21 cellular contexts compared by ENCODE assay signal in genomic region chr6:33758807-33759206, GRCh38. TPM values are rescaled to one million over a fixed set of nuclear protein-coding genes. Genes with fewer than 3 reads are reported as not detected.
DNase-seq lines count a peak whose midpoint lies in the region; ATAC-seq, FAIRE-seq and TF ChIP-seq lines count a peak whose summit lies in the region.
"Had no signal": no experiment of that assay in that cellular context is flagged by ENCODE, and none has a peak within 500 bp of the region (broad histone marks: within the 10 kb centered on the region; RNA-seq: fewer than 3 reads in every experiment).

No MANE protein-coding gene starts in this region.

- 0 out of 2 replicates have a peak overlapping the region, but pooled peaks have one; percentile 9 for H3K18ac ChIP-seq in IMR-90 (ENCODE audit: low read depth, low read length)
- H3K18ac ChIP-seq in mesenchymal stem cell (ENCODE audit: low read depth in 1 of 2, low read length in 2 of 2) = no peak overlapping the region

- WGBS in IMR-90 (ENCODE audit: extremely low coverage in 2 of 2, insufficient read length in 1 of 2), 2 experiments = no CpG with 5 or more reads among the region's 7 CpGs
- 2% methylated on average over 7 of the region's 7 CpGs for WGBS in K562 (ENCODE audit: insufficient coverage, low coverage, missing lambda C conversion rate)
- WGBS in mesenchymal stem cell = 51% methylated on average over 6 of the region's 7 CpGs

- H3K4me2 ChIP-seq in IMR-90 (ENCODE audit: low read depth, low read length) (peak overlapping the region; percentile 11), K562 (ENCODE audit: insufficient read depth, low read length) (no peak overlapping the region), mesenchymal stem cell (ENCODE audit: low read length, poor library complexity, severe bottlenecking) (no peak overlapping the region)
- H3K4me2 ChIP-seq: BLaER1 treated with 17β-estradiol and CSF1 and Interleukin-3, amounts not matched to agents 10 nM and 100 nM; SK-N-SH had no signal

- TF ChIP-seq CTCF in C4-2B (conservative IDR thresholded peaks at IDR 0.05) = no peak
- no peak for TF ChIP-seq CTCF in IMR-90 (conservative IDR thresholded peaks at IDR 0.05; ENCODE audit: low read depth, low read length)
- TF ChIP-seq CTCF in K562 (IDR thresholded peaks at IDR 0.05 in 2 of 3, conservative IDR thresholded peaks at IDR 0.05 in 1 of 3; ENCODE audit: insufficient read depth in 2 of 3, low read depth in 1 of 3, low read length in 3 of 3) = no peak
- no peak for TF ChIP-seq CTCF in tibial artery (IDR thresholded peaks at IDR 0.05)
- TF ChIP-seq CTCF in GM20000 (IDR thresholded peaks at IDR 0.05; ENCODE audit: extremely low read depth, missing control alignments) = no peak
- TF ChIP-seq CTCF in WERI-Rb-1 (IDR thresholded peaks at IDR 0.05; ENCODE audit: low read depth, low read length) = no peak

- DNase-seq in IMR-90 = peak; percentile 53
- no peak for DNase-seq in K562 (ENCODE audit: extremely low read depth in 1 of 4, low spot score in 3 of 4)
- DNase-seq in mesenchymal stem cell = peak; percentile 40
- no peak for DNase-seq in GM12892 (ENCODE audit: insufficient read length)
- no peak for DNase-seq in tibial artery
- no peak for DNase-seq in GM20000 (ENCODE audit: low spot score)
- no peak for DNase-seq in WERI-Rb-1
- DNase-seq: GM23248, KG1, MM.1S, NCI-H1417 treated with DMSO at 0.1 percent for 48 hours, NCI-H2029, NCI-H2171 treated with DMSO at 0.1 percent for 48 hours, SK-N-SH, T-helper 1 cell had no signal

- H3K27ac ChIP-seq in C4-2B = peak overlapping the region; percentile 68
- H3K27ac ChIP-seq in IMR-90 (ENCODE audit: insufficient read depth, low read length) = no peak overlapping the region; the same call in 1 of the 2 replicates
- no peak overlapping the region for H3K27ac ChIP-seq in K562 (ENCODE audit: extremely low read depth, low read depth, low read length)
- H3K27ac ChIP-seq in mesenchymal stem cell (ENCODE audit: low read length, poor library complexity, severe bottlenecking) = no peak overlapping the region
- H3K27ac ChIP-seq in tibial artery = no peak overlapping the region
- no peak overlapping the region for H3K27ac ChIP-seq in WERI-Rb-1
- H3K27ac ChIP-seq: BLaER1 treated with 17β-estradiol and CSF1 and Interleukin-3, amounts not matched to agents 10 nM and 100 nM; GM23248 had no signal

- no peak overlapping the region for H4K5ac ChIP-seq in IMR-90 (ENCODE audit: low read depth, low read length)

- no peak overlapping the region for H2BK15ac ChIP-seq in IMR-90 (ENCODE audit: low read depth, low read length)
- no peak overlapping the region for H2BK15ac ChIP-seq in mesenchymal stem cell (ENCODE audit: low read depth, poor library complexity, severe bottlenecking)

- H2BK12ac ChIP-seq in mesenchymal stem cell (ENCODE audit: low read length in 2 of 2) = no peak overlapping the region

- dilution Hi-C loops in IMR-90 (cut with HindIII; ENCODE audit: low sequenced_read_pairs, unreplicated experiment) = no loop called here

- H3K9me3 ChIP-seq in IMR-90 (ENCODE audit: control insufficient read depth, insufficient read depth, low read length) (no peaks in the 10 kb centered on the region), K562 (replicated peaks; ENCODE audit: control insufficient read depth, insufficient read depth, low read depth, low read length) (no peaks in the 10 kb centered on the region), mesenchymal stem cell (ENCODE audit: control insufficient read depth, low read length) (no peaks in the 10 kb centered on the region), tibial artery (no peaks in the 10 kb centered on the region), WERI-Rb-1 (ENCODE audit: severe bottlenecking) (no peaks in the 10 kb centered on the region)
- H3K9me3 ChIP-seq: BLaER1 treated with 17β-estradiol and CSF1 and Interleukin-3, amounts not matched to agents 10 nM and 100 nM; SK-N-SH had no signal

- H3K79me1 ChIP-seq in IMR-90 (ENCODE audit: low read depth in 1 of 2, low read length in 2 of 2) (no peaks in the 10 kb centered on the region), mesenchymal stem cell (replicated peaks; ENCODE audit: low read length, poor library complexity, severe bottlenecking) (no peaks in the 10 kb centered on the region)

- H2AK5ac ChIP-seq in IMR-90 (ENCODE audit: low read depth, low read length) = 0 out of 2 replicates have a peak overlapping the region, but pooled peaks have one; percentile 9
- no peak overlapping the region for H2AK5ac ChIP-seq in mesenchymal stem cell (ENCODE audit: low read length, severe bottlenecking)

- no peak overlapping the region for H2AFZ ChIP-seq in IMR-90 (replicated peaks; ENCODE audit: low read length, poor library complexity)
- H2AFZ ChIP-seq in K562 (ENCODE audit: low read depth, low read length) = no peak overlapping the region
- no peak overlapping the region for H2AFZ ChIP-seq in mesenchymal stem cell (ENCODE audit: low read depth, low read length)
- H2AFZ ChIP-seq: GM23248 had no signal

- H4K91ac ChIP-seq in IMR-90 (ENCODE audit: insufficient read depth, low read depth, low read length) (no peak overlapping the region), mesenchymal stem cell (ENCODE audit: low read length) (no peak overlapping the region)

- intact Hi-C loops in IMR-90 (cut with micrococcal nuclease) = no loop called here
- intact Hi-C loops in K562 (cut with micrococcal nuclease) = no loop called here
- intact Hi-C loops in tibial artery (cut with DNase I; ENCODE audit: low total_unique reads) = no loop called here

- BruUV-seq in IMR-90 (replicated peaks; lab: Mats Ljungman, UMichigan) (no TSS peak), K562 (replicated peaks; lab: Mats Ljungman, UMichigan) (no TSS peak)

- POLR2A ChIA-PET in IMR-90 (lab: Charles Lee; ENCODE audit: unreplicated experiment) = no interaction called here
- POLR2A ChIA-PET in K562 (lab: Yijun Ruan, JAX) = interaction anchor here (0.6 to 2.1 kb wide), 2 partner anchors 13 to 15 kb away, joined by 3 to 5 read pairs; no protein-coding TSS in a partner anchor

- peaks cover 19% of the 10 kb centered on the region; the same call in 1 of the 2 replicates for H3K4me1 ChIP-seq in IMR-90 (ENCODE audit: control insufficient read depth, insufficient read depth, low read length)
- peaks cover 0 to 19% of the 10 kb centered on the region in 2 experiments; a peak in 2 of 5 replicates for H3K4me1 ChIP-seq in K562 (replicated peaks in 1 of 2; ENCODE audit: control insufficient read depth in 2 of 2, insufficient read depth in 2 of 2, low read length in 2 of 2)
- peaks cover 35% of the 10 kb centered on the region for H3K4me1 ChIP-seq in mesenchymal stem cell (ENCODE audit: control insufficient read depth, insufficient read depth, low read depth, low read length)
- peaks cover 0 to 5% (median 0%) of the 10 kb centered on the region in 4 donors for H3K4me1 ChIP-seq in tibial artery

- H3K9me1 ChIP-seq in IMR-90 (ENCODE audit: insufficient read depth, low read length) (no peaks in the 10 kb centered on the region), K562 (ENCODE audit: control insufficient read depth, insufficient read depth, low read length) (no peaks in the 10 kb centered on the region)

- ATAC-seq in IMR-90 (ENCODE audit: low read depth) (peak; percentile 40), K562 (no peak)
- ATAC-seq: GM12878, Right ventricle myocardium inferior had no signal

- no peak overlapping the region for H3K4ac ChIP-seq in IMR-90 (ENCODE audit: low read depth, low read length)
- H3K4ac ChIP-seq in mesenchymal stem cell (ENCODE audit: low read depth in 1 of 2, low read length in 2 of 2) = no peak overlapping the region

- H3K23ac ChIP-seq in IMR-90 (ENCODE audit: low read depth, low read length) (no peak overlapping the region), mesenchymal stem cell (ENCODE audit: low read length in 2 of 2) (no peak overlapping the region)

- H3K27me3 ChIP-seq in IMR-90 (ENCODE audit: control insufficient read depth, insufficient read depth, low read length) = no peaks in the 10 kb centered on the region
- H3K27me3 ChIP-seq in K562 (ENCODE audit: control insufficient read depth in 2 of 2, insufficient read depth in 2 of 2, low read length in 2 of 2) = peaks cover 38 to 60% of the 10 kb centered on the region in 2 experiments
- H3K27me3 ChIP-seq in mesenchymal stem cell (ENCODE audit: control insufficient read depth in 1 of 2, insufficient read depth in 1 of 2, low read length in 2 of 2) = peaks cover 0 to 38% of the 10 kb centered on the region in 2 experiments
- H3K27me3 ChIP-seq in tibial artery = peaks cover 0 to 13% of the 10 kb centered on the region in 2 donors
- no peaks in the 10 kb centered on the region for H3K27me3 ChIP-seq in WERI-Rb-1 (ENCODE audit: insufficient read depth, low read depth, severe bottlenecking)
- H3K27me3 ChIP-seq: BLaER1 treated with 17β-estradiol and CSF1 and Interleukin-3, amounts not matched to agents 10 nM and 100 nM had no signal

- CTCF ChIA-PET in IMR-90 (lab: Yijun Ruan, JAX) = interaction anchor here (0.6 to 4.8 kb wide), 2 partner anchors 13 to 375 kb away, joined by 5 to 29 read pairs; partner anchors contain the start of gene IP6K3
- CTCF ChIA-PET in K562 (lab: Yijun Ruan, JAX; ENCODE audit: low intra/inter-chr PET ratio) = interaction anchor here (0.6 kb wide), 1 partner anchor 1511 kb away, joined by 3 read pairs; no protein-coding TSS in a partner anchor

- no peak overlapping the region for H3K4me3 ChIP-seq in IMR-90 (ENCODE audit: insufficient read depth, low read depth, low read length)
- H3K4me3 ChIP-seq in K562 = no peak overlapping the region
- no peak overlapping the region for H3K4me3 ChIP-seq in mesenchymal stem cell (ENCODE audit: insufficient read depth in 1 of 2, low read depth in 1 of 2, low read length in 2 of 2)
- no peak overlapping the region for H3K4me3 ChIP-seq in tibial artery
- H3K4me3 ChIP-seq in WERI-Rb-1 (ENCODE audit: low read depth, low read length) = no peak overlapping the region
- H3K4me3 ChIP-seq: BLaER1 treated with 17β-estradiol and CSF1 and Interleukin-3, amounts not matched to agents 10 nM and 100 nM; GM12878; GM23248 had no signal

- no peaks in the 10 kb centered on the region for H3K79me2 ChIP-seq in K562 (ENCODE audit: control insufficient read depth, insufficient read depth, low read length)

- H3K9ac ChIP-seq in IMR-90 (ENCODE audit: low read depth, low read length) (no peak overlapping the region), K562 (ENCODE audit: insufficient read depth in 1 of 2, low read depth in 2 of 2, low read length in 2 of 2) (no peak overlapping the region), mesenchymal stem cell (ENCODE audit: low read length) (no peak overlapping the region)
- H3K9ac ChIP-seq: BLaER1 treated with 17β-estradiol and CSF1 and Interleukin-3, amounts not matched to agents 10 nM and 100 nM; GM23248; SK-N-SH had no signal

- H4K8ac ChIP-seq in IMR-90 (ENCODE audit: low read depth in 2 of 2, low read length in 2 of 2) (no peak overlapping the region), mesenchymal stem cell (ENCODE audit: low read length) (no peak overlapping the region)

- in situ Hi-C loops in IMR-90 (cut with MboI; ENCODE audit: low sequenced_read_pairs) (no loop called here), K562 (cut with MboI) (no loop called here)

- no peak overlapping the region for H2AK9ac ChIP-seq in IMR-90 (replicated peaks; ENCODE audit: low read depth, low read length, poor library complexity)

- H3K56ac ChIP-seq in IMR-90 (ENCODE audit: extremely low read depth, insufficient read depth, low read length) = no peak overlapping the region

- H2BK5ac ChIP-seq in IMR-90 (ENCODE audit: low read depth, low read length, poor library complexity, severe bottlenecking) (no peak overlapping the region), mesenchymal stem cell (ENCODE audit: low read depth, low read length, poor library complexity, severe bottlenecking) (no peak overlapping the region)

- no peak overlapping the region for H2BK20ac ChIP-seq in IMR-90 (ENCODE audit: low read depth, low read length)

- TF ChIP-seq EP300 in K562 (IDR thresholded peaks at IDR 0.05; ENCODE audit: low read length) = no peak

- TF ChIP-seq RAD21 in IMR-90 (IDR thresholded peaks at IDR 0.05; ENCODE audit: low read length) (no peak), K562 (CRISPR knock-in tag; conservative IDR thresholded peaks at IDR 0.05 in 1 of 2, IDR thresholded peaks at IDR 0.05 in 1 of 2) (no peak)

- TF ChIP-seq POLR2A in IMR-90 (IDR thresholded peaks at IDR 0.05; ENCODE audit: low read depth, low read length) = no peak
- no peak for TF ChIP-seq POLR2A in K562 (conservative IDR thresholded peaks at IDR 0.05)
- no peak for TF ChIP-seq POLR2A in GM12892 (IDR thresholded peaks at IDR 0.05; ENCODE audit: low read depth, low read length)

- H3K36me3 ChIP-seq in IMR-90 (ENCODE audit: control insufficient read depth, insufficient read depth, low read length) (no peaks in the 10 kb centered on the region), K562 (ENCODE audit: control insufficient read depth, insufficient read depth, low read length) (no peaks in the 10 kb centered on the region), mesenchymal stem cell (ENCODE audit: control insufficient read depth in 1 of 2, insufficient read depth in 2 of 2, low read depth in 1 of 2, low read length in 2 of 2) (no peaks in the 10 kb centered on the region), tibial artery (no peaks in the 10 kb centered on the region), WERI-Rb-1 (no peaks in the 10 kb centered on the region)
- H3K36me3 ChIP-seq: BLaER1 treated with 17β-estradiol and CSF1 and Interleukin-3, amounts not matched to agents 10 nM and 100 nM had no signal

- H3K14ac ChIP-seq in IMR-90 (replicated peaks; ENCODE audit: low read depth, low read length) = no peak overlapping the region
- H3K14ac ChIP-seq in mesenchymal stem cell (ENCODE audit: low read length in 2 of 2) = no peak overlapping the region

- H2BK120ac ChIP-seq in IMR-90 (ENCODE audit: low read depth, low read length) (peak overlapping the region; percentile 27; the same call in 1 of the 2 replicates), mesenchymal stem cell (ENCODE audit: low read depth, low read length) (no peak overlapping the region)

- FAIRE-seq in K562 (lab: Jason Lieb, UNC) = no peak
- no peak for FAIRE-seq in GM12892 (lab: Jason Lieb, UNC)
- FAIRE-seq: GM12878, HTR-8/SVneo had no signal

- H4K20me1 ChIP-seq in IMR-90 (ENCODE audit: insufficient read depth, low read length) = peaks cover 5% of the 10 kb centered on the region
- H4K20me1 ChIP-seq in K562 (replicated peaks; ENCODE audit: control insufficient read depth, insufficient read depth, low read length) = 0 out of 2 replicates have a peak, but pooled peaks cover 12% of the 10 kb centered on the region

RNA-seq across cellular contexts. Expression of gene IP6K3, which starts 12.1 kb away (rescaled TPM):
- total RNA-seq in IMR-90 (2012; rRNA removed) (0.18 and 0.28 TPM in 2 replicates), K562 (2014; rRNA removed) (not detected in 2 replicates), K562 (2014; rRNA removed; fragmentation: Illumina TruSeq; extraction: Trizol) (not detected in 2 replicates), K562 (2015; rRNA removed; fragmentation: Illumina TruSeq; extraction: Trizol) (not detected in 2 replicates), K562 (2021) (not detected in 2 replicates)
- polyA plus RNA-seq in IMR-90 (2012; rRNA removed) (0.51 and 0.52 TPM in 2 replicates), K562 (2011; rRNA removed) (not detected in 2 replicates), K562 (2014; fragmentation: Illumina TruSeq; extraction: Trizol) (not detected in 2 replicates), K562 (2014; fragmentation: Nextera tagmentation; extraction: Ambion mirVana) (not detected), K562 (2014; rRNA removed) (not detected in 2 replicates)
- 0.22 and 0.62 TPM in 2 replicates for polyA plus RNA-seq in IMR-90 (2012; cell fraction: cytosol; rRNA removed)
- polyA plus RNA-seq in IMR-90 (2012; cell fraction: nucleus; rRNA removed; ENCODE audit: low replicate concordance) = 0.39 and 0.49 TPM in 2 replicates
- not detected in 2 replicates for total RNA-seq in K562 (2011; cell fraction: chromatin; rRNA removed; ENCODE audit: low replicate concordance)
- not detected in 2 replicates for total RNA-seq in K562 (2011; cell fraction: nucleolus; rRNA removed)
- not detected in 2 replicates for total RNA-seq in K562 (2011; cell fraction: nucleoplasm; rRNA removed)
- not detected in 2 replicates for polyA plus RNA-seq in K562 (2011; cell fraction: cytosol; rRNA removed)
- polyA plus RNA-seq in K562 (2011; cell fraction: nucleus; rRNA removed) = not detected in 2 replicates
- not detected in 2 replicates for polyA plus RNA-seq in K562 (2012)
- polyA minus RNA-seq in K562 (2011; rRNA and poly(A)+ RNA removed) = not detected in 2 replicates
- polyA minus RNA-seq in K562 (2011; cell fraction: cytosol; rRNA and poly(A)+ RNA removed) = not detected in 2 replicates
- not detected in 2 replicates for polyA minus RNA-seq in K562 (2011; cell fraction: nucleus; rRNA and poly(A)+ RNA removed)
- 6.7 TPM for polyA plus RNA-seq in mesenchymal stem cell (2013, experiment 1 of 2)
- 6.5 TPM for polyA plus RNA-seq in mesenchymal stem cell (2013, experiment 2 of 2)
- polyA plus RNA-seq in GM12892 (2012; ENCODE audit: missing spikeins) = not detected
- total RNA-seq: GM12878, GM23248, NCI-H460 had no signal
- polyA plus RNA-seq: GM23248 had no signal

RNA-seq across cellular contexts. Expression of gene LEMD2, which starts 30.1 kb away (rescaled TPM):
- total RNA-seq in IMR-90 (2012; rRNA removed) (24.4 and 26.5 TPM in 2 replicates), K562 (2014; rRNA removed) (30.8 and 42.0 TPM in 2 replicates), K562 (2014; rRNA removed; fragmentation: Illumina TruSeq; extraction: Trizol) (24.3 and 28.2 TPM in 2 replicates), K562 (2015; rRNA removed; fragmentation: Illumina TruSeq; extraction: Trizol) (36.4 and 44.5 TPM in 2 replicates), K562 (2021) (36.4 and 42.6 TPM in 2 replicates)
- polyA plus RNA-seq in IMR-90 (2012; rRNA removed) (37.8 and 43.6 TPM in 2 replicates), K562 (2011; rRNA removed) (46.3 and 50.4 TPM in 2 replicates), K562 (2014; fragmentation: Illumina TruSeq; extraction: Trizol) (26.4 and 26.7 TPM in 2 replicates), K562 (2014; fragmentation: Nextera tagmentation; extraction: Ambion mirVana) (under 1 TPM; 0.32 to 0.37 TPM), K562 (2014; rRNA removed) (34.3 and 41.4 TPM in 2 replicates)
- 30.9 and 55.6 TPM in 2 replicates for polyA plus RNA-seq in IMR-90 (2012; cell fraction: cytosol; rRNA removed)
- 98.1 and 109 TPM in 2 replicates for polyA plus RNA-seq in IMR-90 (2012; cell fraction: nucleus; rRNA removed; ENCODE audit: low replicate concordance)
- 110 and 155 TPM in 2 replicates for total RNA-seq in K562 (2011; cell fraction: chromatin; rRNA removed; ENCODE audit: low replicate concordance)
- total RNA-seq in K562 (2011; cell fraction: nucleolus; rRNA removed) = 95.4 and 123 TPM in 2 replicates
- 110 and 121 TPM in 2 replicates for total RNA-seq in K562 (2011; cell fraction: nucleoplasm; rRNA removed)
- 30.6 and 34.6 TPM in 2 replicates for polyA plus RNA-seq in K562 (2011; cell fraction: cytosol; rRNA removed)
- polyA plus RNA-seq in K562 (2011; cell fraction: nucleus; rRNA removed) = 121 and 133 TPM in 2 replicates
- polyA plus RNA-seq in K562 (2012) = 30.2 and 57.3 TPM in 2 replicates
- 32.2 and 37.5 TPM in 2 replicates for polyA minus RNA-seq in K562 (2011; rRNA and poly(A)+ RNA removed)
- 16.3 and 23.9 TPM in 2 replicates for polyA minus RNA-seq in K562 (2011; cell fraction: cytosol; rRNA and poly(A)+ RNA removed)
- polyA minus RNA-seq in K562 (2011; cell fraction: nucleus; rRNA and poly(A)+ RNA removed) = 53.7 and 96.3 TPM in 2 replicates
- 37.2 TPM for polyA plus RNA-seq in mesenchymal stem cell (2013, experiment 1 of 2)
- polyA plus RNA-seq in mesenchymal stem cell (2013, experiment 2 of 2) = 35.9 TPM
- polyA plus RNA-seq in GM12892 (2012; ENCODE audit: missing spikeins) = 19.7 TPM

RNA-seq across cellular contexts. Expression of gene MLN, which starts 45.0 kb away (rescaled TPM):
- total RNA-seq in IMR-90 (2012; rRNA removed) (not detected in 2 replicates), K562 (2014; rRNA removed) (not detected in 2 replicates), K562 (2014; rRNA removed; fragmentation: Illumina TruSeq; extraction: Trizol) (not detected in 2 replicates), K562 (2015; rRNA removed; fragmentation: Illumina TruSeq; extraction: Trizol) (not detected in 2 replicates), K562 (2021) (not detected in 2 replicates)
- polyA plus RNA-seq in IMR-90 (2012; rRNA removed) (not detected in 2 replicates), K562 (2011; rRNA removed) (not detected in 2 replicates), K562 (2014; fragmentation: Illumina TruSeq; extraction: Trizol) (not detected in 2 replicates), K562 (2014; fragmentation: Nextera tagmentation; extraction: Ambion mirVana) (not detected), K562 (2014; rRNA removed) (not detected in 2 replicates)
- polyA plus RNA-seq in IMR-90 (2012; cell fraction: cytosol; rRNA removed) = not detected in 2 replicates
- not detected in 2 replicates for polyA plus RNA-seq in IMR-90 (2012; cell fraction: nucleus; rRNA removed; ENCODE audit: low replicate concordance)
- not detected in 2 replicates for total RNA-seq in K562 (2011; cell fraction: chromatin; rRNA removed; ENCODE audit: low replicate concordance)
- total RNA-seq in K562 (2011; cell fraction: nucleolus; rRNA removed) = not detected in 2 replicates
- not detected in 2 replicates for total RNA-seq in K562 (2011; cell fraction: nucleoplasm; rRNA removed)
- polyA plus RNA-seq in K562 (2011; cell fraction: cytosol; rRNA removed) = not detected in 2 replicates
- not detected in 2 replicates for polyA plus RNA-seq in K562 (2011; cell fraction: nucleus; rRNA removed)
- not detected in 2 replicates for polyA plus RNA-seq in K562 (2012)
- not detected in 2 replicates for polyA minus RNA-seq in K562 (2011; rRNA and poly(A)+ RNA removed)
- not detected in 2 replicates for polyA minus RNA-seq in K562 (2011; cell fraction: cytosol; rRNA and poly(A)+ RNA removed)
- polyA minus RNA-seq in K562 (2011; cell fraction: nucleus; rRNA and poly(A)+ RNA removed) = not detected in 2 replicates
- not detected for polyA plus RNA-seq in mesenchymal stem cell (2013, experiment 1 of 2)
- not detected for polyA plus RNA-seq in mesenchymal stem cell (2013, experiment 2 of 2)
- not detected for polyA plus RNA-seq in GM12892 (2012; ENCODE audit: missing spikeins)
- total RNA-seq: GM12878, GM23248, NCI-H460, Right ventricle myocardium inferior had no signal
- polyA plus RNA-seq: GM12878, GM23248, SK-N-SH had no signal

RNA-seq across cellular contexts. Expression of gene UQCC2, which starts 47.3 kb away (rescaled TPM):
- total RNA-seq in IMR-90 (2012; rRNA removed) = 13.8 and 23.1 TPM in 2 replicates
- 34.5 and 44.5 TPM in 2 replicates for polyA plus RNA-seq in IMR-90 (2012; rRNA removed)
- 28.0 and 38.5 TPM in 2 replicates for polyA plus RNA-seq in IMR-90 (2012; cell fraction: cytosol; rRNA removed)
- polyA plus RNA-seq in IMR-90 (2012; cell fraction: nucleus; rRNA removed; ENCODE audit: low replicate concordance) = 18.4 and 25.0 TPM in 2 replicates
- total RNA-seq in K562 (2011; cell fraction: chromatin; rRNA removed; ENCODE audit: low replicate concordance) = 19.9 and 36.1 TPM in 2 replicates
- total RNA-seq in K562 (2011; cell fraction: nucleolus; rRNA removed) = 29.5 and 31.9 TPM in 2 replicates
- total RNA-seq in K562 (2011; cell fraction: nucleoplasm; rRNA removed) = 27.8 and 33.5 TPM in 2 replicates
- total RNA-seq in K562 (2014; rRNA removed) = 63.3 and 92.9 TPM in 2 replicates
- 140 and 158 TPM in 2 replicates for total RNA-seq in K562 (2014; rRNA removed; fragmentation: Illumina TruSeq; extraction: Trizol)
- total RNA-seq in K562 (2015; rRNA removed; fragmentation: Illumina TruSeq; extraction: Trizol) = 113 and 133 TPM in 2 replicates
- total RNA-seq in K562 (2021) = 161 and 179 TPM in 2 replicates
- polyA plus RNA-seq in K562 (2011; rRNA removed) = 128 and 161 TPM in 2 replicates
- 49.2 and 81.5 TPM in 2 replicates for polyA plus RNA-seq in K562 (2011; cell fraction: cytosol; rRNA removed)
- polyA plus RNA-seq in K562 (2011; cell fraction: nucleus; rRNA removed) = 67.5 and 72.8 TPM in 2 replicates
- polyA plus RNA-seq in K562 (2012) = 166 and 322 TPM in 2 replicates
- 110 and 119 TPM in 2 replicates for polyA plus RNA-seq in K562 (2014; fragmentation: Illumina TruSeq; extraction: Trizol)
- 100 to 1,000 TPM; 832 to 927 TPM for polyA plus RNA-seq in K562 (2014; fragmentation: Nextera tagmentation; extraction: Ambion mirVana)
- polyA plus RNA-seq in K562 (2014; rRNA removed) = 58.5 and 98.3 TPM in 2 replicates
- 17.7 and 23.0 TPM in 2 replicates for polyA minus RNA-seq in K562 (2011; rRNA and poly(A)+ RNA removed)
- 19.1 and 24.0 TPM in 2 replicates for polyA minus RNA-seq in K562 (2011; cell fraction: cytosol; rRNA and poly(A)+ RNA removed)
- polyA minus RNA-seq in K562 (2011; cell fraction: nucleus; rRNA and poly(A)+ RNA removed) = 17.8 and 17.9 TPM in 2 replicates
- polyA plus RNA-seq in mesenchymal stem cell (2013, experiment 1 of 2) = 101 TPM
- polyA plus RNA-seq in mesenchymal stem cell (2013, experiment 2 of 2) = 111 TPM
- 168 TPM for polyA plus RNA-seq in GM12892 (2012; ENCODE audit: missing spikeins)

Comparison
In these comparisons a context has a peak if more than half of its experiments do, and no peak if none do; other contexts are left out.
1. DNase-seq: peak in IMR-90 (single experiment) and mesenchymal stem cell (single experiment); none in K562 (0 of 4), GM12892 (single experiment), tibial artery (0 of 2), GM20000 (single experiment) and WERI-Rb-1 (single experiment).